In genomic region chr4:100244347-100244746, GRCh38 we compare ENCODE assay signal across 27 cellular contexts.
"Had no signal": no experiment of that assay in that cellular context is flagged by ENCODE, and none has a peak within 500 bp of the region (broad histone marks: within the 10 kb centered on the region; RNA-seq: fewer than 3 reads in every experiment).

No MANE protein-coding gene starts in this region.

- H3K36me3 ChIP-seq: colonic mucosa, esophagus squamous epithelium, gastrocnemius medialis, heart right ventricle, left lung, lower lobe of right lung had no signal

- H3K9me3 Mint-ChIP-seq: effector memory CD8-positive, alpha-beta T cell had no signal

- FAIRE-seq: endometrium, islet of Langerhans, keratinocyte had no signal

- H3K27me3 ChIP-seq: colonic mucosa, esophagus squamous epithelium, gastrocnemius medialis, heart right ventricle, left lung had no signal

- ATAC-seq: effector memory CD8-positive, alpha-beta T cell; esophagus mucosa; gastrocnemius medialis; heart right ventricle; left cardiac atrium; left lung; left ventricle myocardium superior; lower lobe of right lung; mucosa of descending colon had no signal

- H3K27ac Mint-ChIP-seq: dendritic cell treated with granulocyte-macrophage colony-stimulating factor and Interleukin-4, amounts not matched to agents 40 ng/mL and 50 ng/mL, for 4 days; effector memory CD8-positive, alpha-beta T cell; endodermal cell; mesothelial cell of epicardium had no signal

- H3K27me3 Mint-ChIP-seq: dendritic cell treated with granulocyte-macrophage colony-stimulating factor and Interleukin-4, amounts not matched to agents 40 ng/mL and 50 ng/mL, for 4 days; effector memory CD8-positive, alpha-beta T cell had no signal

- H3K4me3 ChIP-seq: colonic mucosa, esophagus squamous epithelium, gastrocnemius medialis, heart right ventricle, left lung, lower lobe of right lung, mucosa of descending colon had no signal

- DNase-seq: cerebellar nuclear complex; colonic mucosa; cortex of kidney; effector CD8-positive, alpha-beta T cell; effector memory CD8-positive, alpha-beta T cell; endodermal cell; erythroblast; esophagus squamous epithelium; foreskin fibroblast; foreskin melanocyte; gastrocnemius medialis; glutamatergic neuron; head of caudate nucleus; heart right ventricle; hippocampal formation; left cardiac atrium; left ventricle myocardium superior; lower lobe of right lung; mesenchymal stem cell; mucosa of descending colon had no signal

- H3K36me3 Mint-ChIP-seq: mesothelial cell of epicardium had no signal

- H3K4me3 Mint-ChIP-seq: dendritic cell treated with granulocyte-macrophage colony-stimulating factor and Interleukin-4, amounts not matched to agents 40 ng/mL and 50 ng/mL, for 4 days; effector memory CD8-positive, alpha-beta T cell; endodermal cell; mesothelial cell of epicardium had no signal

- H3K4me1 Mint-ChIP-seq: mesothelial cell of epicardium had no signal
